1 cellular context compared by ENCODE assay signal in the genomic region with DNA sequence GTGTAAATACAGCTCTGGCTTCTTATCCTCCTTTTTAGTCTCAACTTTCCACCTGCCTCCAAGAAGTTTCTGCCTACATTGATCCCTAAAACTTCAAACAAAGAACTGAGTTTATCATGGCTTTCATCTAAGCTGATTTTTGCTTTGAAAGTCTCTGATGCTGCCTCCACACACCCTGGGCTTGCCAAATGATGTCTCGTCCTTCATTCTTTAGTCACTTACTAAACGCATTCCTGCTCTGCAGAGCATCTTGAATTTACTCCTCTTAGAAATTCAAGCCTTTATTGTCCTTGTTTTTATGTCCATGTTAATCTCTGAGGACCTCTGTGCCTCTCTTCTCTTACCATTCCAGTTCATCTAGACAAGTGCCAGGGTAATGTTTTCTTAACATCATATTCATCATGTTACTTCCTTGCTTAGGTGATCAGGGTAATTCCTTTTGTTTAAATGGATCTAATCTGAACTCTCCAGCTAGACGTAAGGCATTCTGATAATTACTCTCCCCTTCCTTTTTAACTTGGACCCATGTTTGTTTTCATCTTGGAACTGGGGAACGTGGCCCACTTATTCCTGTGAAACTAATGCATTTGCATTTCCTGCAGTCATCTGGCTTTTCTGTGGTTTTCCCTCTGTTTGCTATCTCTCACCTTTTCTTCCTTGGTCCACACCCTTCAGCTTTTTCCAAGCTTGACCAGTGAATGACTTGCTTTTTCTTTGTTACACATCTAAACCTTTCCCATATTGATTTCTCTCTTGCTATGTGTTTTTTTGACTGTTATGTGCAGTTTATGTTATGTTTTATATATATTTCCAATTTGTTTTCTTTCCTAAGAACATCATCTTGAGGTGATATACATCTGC.
TF ChIP-seq lines count a peak whose summit lies in the region.

No MANE protein-coding gene starts in this region.

TF ChIP-seq in H1, 55 proteins besides CTCF, POLR2A, EP300 and RAD21:
- TF ChIP-seq ZNF274 (IDR thresholded peaks at IDR 0.05; ENCODE audit: borderline replicate concordance, extremely low read depth, low read length) = no peak
- TF ChIP-seq POLR2AphosphoS5 (IDR thresholded peaks at IDR 0.05; ENCODE audit: low read depth, low read length) = no peak
- no peak for TF ChIP-seq TBP (IDR thresholded peaks at IDR 0.05; ENCODE audit: low read depth, low read length)
- no peak for TF ChIP-seq JUND (IDR thresholded peaks at IDR 0.05; ENCODE audit: low read length)
- TF ChIP-seq NRF1 (IDR thresholded peaks at IDR 0.05; ENCODE audit: low read depth, low read length) = no peak
- no peak for TF ChIP-seq HDAC2 (IDR thresholded peaks at IDR 0.05; ENCODE audit: borderline replicate concordance in 1 of 2, low read depth in 2 of 2, low read length in 2 of 2)
- no peak for TF ChIP-seq EGR1 (IDR thresholded peaks at IDR 0.05; ENCODE audit: borderline replicate concordance, low read depth, low read length)
- TF ChIP-seq TEAD4 (IDR thresholded peaks at IDR 0.05; ENCODE audit: low read depth, low read length) = no peak
- TF ChIP-seq TAF1 (IDR thresholded peaks at IDR 0.05; ENCODE audit: low read depth, low read length) = no peak
- no peak for TF ChIP-seq KDM5A (IDR thresholded peaks at IDR 0.05; ENCODE audit: low read length)
- TF ChIP-seq JUN (IDR thresholded peaks at IDR 0.05; ENCODE audit: low read depth, low read length) = no peak
